In the genomic region with DNA sequence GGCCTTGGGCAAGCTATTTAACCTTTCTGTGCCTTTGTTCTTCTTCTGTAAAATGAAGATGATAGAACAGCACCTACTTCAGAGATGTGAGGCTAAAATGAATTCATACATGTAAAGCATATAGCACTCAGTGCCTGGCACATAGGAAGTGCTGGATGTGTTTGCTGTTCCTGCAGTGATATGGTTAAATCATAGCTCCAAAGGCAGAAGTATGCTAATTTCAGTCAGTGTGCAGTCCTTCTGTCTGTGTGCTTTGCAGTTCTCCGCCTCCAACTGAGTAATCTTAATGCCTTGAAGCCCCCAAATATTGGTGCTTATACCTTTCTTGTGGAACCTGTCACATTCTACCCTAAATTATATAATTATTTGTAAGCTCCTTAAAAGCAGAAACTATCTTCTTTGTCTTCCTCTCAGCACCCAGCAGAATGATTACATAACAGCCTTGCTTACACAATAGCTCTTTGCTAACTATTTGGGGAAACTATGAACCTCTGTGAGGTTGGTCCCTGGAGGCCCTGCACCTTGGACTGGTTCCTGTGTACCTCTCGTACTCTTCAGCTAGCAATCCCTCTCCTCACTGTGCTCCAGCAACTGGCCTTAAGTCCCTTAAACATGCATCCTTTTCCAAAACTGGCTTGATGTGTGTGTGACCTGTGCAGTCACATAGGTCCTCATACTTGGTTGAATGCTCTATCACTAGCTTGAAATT, we compare ENCODE assay signal across 11 cellular contexts.
DNase-seq lines count a peak whose midpoint lies in the region; FAIRE-seq lines count a peak whose summit lies in the region.
"Had no signal": no experiment of that assay in that cellular context is flagged by ENCODE, and none has a peak within 500 bp of the region (broad histone marks: within the 10 kb centered on the region; RNA-seq: fewer than 3 reads in every experiment).

No MANE protein-coding gene starts in this region.

- H3K9ac ChIP-seq in BLaER1 treated with 17β-estradiol and CSF1 and Interleukin-3, amounts not matched to agents 10 nM and 100 nM: peak overlapping the region in 1 of 11 experiments; percentile 14; a peak in 1 of 22 replicates

- H3K4me3 ChIP-seq in BLaER1 treated with 17β-estradiol and CSF1 and Interleukin-3, amounts not matched to agents 10 nM and 100 nM: no peak overlapping the region

- H3K27me3 Mint-ChIP-seq in dendritic cell treated with granulocyte-macrophage colony-stimulating factor and Interleukin-4, amounts not matched to agents 40 ng/mL and 50 ng/mL, for 4 days: no peaks in the 10 kb centered on the region

- H3K4me1 Mint-ChIP-seq in dendritic cell treated with granulocyte-macrophage colony-stimulating factor and Interleukin-4, amounts not matched to agents 40 ng/mL and 50 ng/mL, for 4 days (ENCODE audit: low read depth): peaks cover 48% of the 10 kb centered on the region

- H3K9me3 Mint-ChIP-seq in dendritic cell treated with granulocyte-macrophage colony-stimulating factor and Interleukin-4, amounts not matched to agents 40 ng/mL and 50 ng/mL, for 4 days: no peaks in the 10 kb centered on the region

- no peaks in the 10 kb centered on the region for H3K9me3 ChIP-seq in BLaER1 treated with 17β-estradiol and CSF1 and Interleukin-3, amounts not matched to agents 10 nM and 100 nM (replicated peaks in 1 of 11)

- DNase-seq in NCI-H2107 (lab: John Stamatoyannopoulos, UW) (peak; percentile 21), midbrain (lab: John Stamatoyannopoulos, UW) (peak; percentile 30), DMS 273 treated with DMSO at 0.1 percent for 48 hours (lab: John Stamatoyannopoulos, UW) (no peak), urothelium cell line (ENCODE audit: low spot score) (no peak), NCI-H187 treated with DMSO at 0.1 percent for 48 hours (lab: John Stamatoyannopoulos, UW) (no peak), RPMI8226 (no peak)
- DNase-seq: effector CD4-positive, alpha-beta T cell; NCI-H1417 treated with DMSO at 0.1 percent for 48 hours had no signal

- 0 out of 22 replicates have a peak, but pooled peaks cover 0 to 3% (median 0%) of the 10 kb centered on the region in 11 experiments for H3K36me3 ChIP-seq in BLaER1 treated with 17β-estradiol and CSF1 and Interleukin-3, amounts not matched to agents 10 nM and 100 nM

- no peaks in the 10 kb centered on the region for H4K20me1 ChIP-seq in BLaER1 treated with 17β-estradiol and CSF1 and Interleukin-3, amounts not matched to agents 10 nM and 100 nM

- FAIRE-seq in urothelium cell line (lab: Jason Lieb, UNC): no peak
- FAIRE-seq: GM19239 had no signal

- H3K4me2 ChIP-seq in BLaER1 treated with 17β-estradiol and CSF1 and Interleukin-3, amounts not matched to agents 10 nM and 100 nM: peak overlapping the region; percentile 6 to 70 (median 57); a peak in 20 of 22 replicates

- H3K4me1 ChIP-seq in BLaER1 treated with 17β-estradiol and CSF1 and Interleukin-3, amounts not matched to agents 10 nM and 100 nM: peaks cover 16 to 39% (median 32%) of the 10 kb centered on the region in 10 experiments

- intact Hi-C loops in dendritic cell treated with granulocyte-macrophage colony-stimulating factor and Interleukin-4, amounts not matched to agents 40 ng/mL and 50 ng/mL, for 4 days (cut with micrococcal nuclease): no loop called here

- H3K27ac Mint-ChIP-seq in dendritic cell treated with granulocyte-macrophage colony-stimulating factor and Interleukin-4, amounts not matched to agents 40 ng/mL and 50 ng/mL, for 4 days: peak overlapping the region; percentile 48

- peak overlapping the region in 6 of 11 experiments; percentile 14 to 38 (median 26); a peak in 7 of 22 replicates for H3K27ac ChIP-seq in BLaER1 treated with 17β-estradiol and CSF1 and Interleukin-3, amounts not matched to agents 10 nM and 100 nM

- no peaks in the 10 kb centered on the region for H3K36me3 Mint-ChIP-seq in dendritic cell treated with granulocyte-macrophage colony-stimulating factor and Interleukin-4, amounts not matched to agents 40 ng/mL and 50 ng/mL, for 4 days (ENCODE audit: low read depth)

- H3K4me3 Mint-ChIP-seq in dendritic cell treated with granulocyte-macrophage colony-stimulating factor and Interleukin-4, amounts not matched to agents 40 ng/mL and 50 ng/mL, for 4 days: no peak overlapping the region

- no peaks in the 10 kb centered on the region for H3K27me3 ChIP-seq in BLaER1 treated with 17β-estradiol and CSF1 and Interleukin-3, amounts not matched to agents 10 nM and 100 nM

Comparison
In these comparisons a context has a peak if more than half of its experiments do, and no peak if none do; other contexts are left out.
1. DNase-seq: peak in NCI-H2107 (single experiment) and midbrain (single experiment); none in DMS 273 treated with DMSO at 0.1 percent for 48 hours (single experiment), urothelium cell line (single experiment), NCI-H187 treated with DMSO at 0.1 percent for 48 hours (single experiment) and RPMI8226 (single experiment).